26 cellular contexts compared by ENCODE assay signal in genomic region chr17:50076221-50076590, GRCh38.
"Had no signal": no experiment of that assay in that cellular context is flagged by ENCODE, and none has a peak within 500 bp of the region (broad histone marks: within the 10 kb centered on the region; RNA-seq: fewer than 3 reads in every experiment).

No MANE protein-coding gene starts in this region.

- H3K27me3 Mint-ChIP-seq: memory B cell; stimulated activated naive CD8-positive, alpha-beta T cell treated with anti-CD3 and anti-CD28 coated beads, Interleukin-15, Interleukin-2, amounts not matched to agents 100 ng/mL and 50 ng/mL, for 24 hours had no signal

- H3K36me3 ChIP-seq: ovary had no signal

- H3K27me3 ChIP-seq: esophagus squamous epithelium, ovary, thyroid gland, upper lobe of left lung had no signal

- H3K9me3 ChIP-seq: esophagus squamous epithelium, lower lobe of right lung, ovary, psoas muscle, thyroid gland, upper lobe of left lung had no signal

- H3K27ac ChIP-seq: esophagus squamous epithelium, lower lobe of right lung, ovary, psoas muscle, thyroid gland had no signal

- H3K27ac Mint-ChIP-seq: immature natural killer cell; memory B cell; natural killer cell; stimulated activated naive B cell treated with anti-CD40 and anti-IgM and Interleukin-4, amounts not matched to agents 10 μg/mL and 1 μg/mL and 100 μg/mL, for 72 hours; stimulated activated naive CD8-positive, alpha-beta T cell treated with anti-CD3 and anti-CD28 coated beads, Interleukin-15, Interleukin-2, amounts not matched to agents 100 ng/mL and 50 ng/mL, for 24 hours had no signal

- H3K4me3 Mint-ChIP-seq: immature natural killer cell; memory B cell; natural killer cell; neural crest cell; stimulated activated naive B cell treated with anti-CD40 and anti-IgM and Interleukin-4, amounts not matched to agents 10 μg/mL and 1 μg/mL and 100 μg/mL, for 72 hours; stimulated activated naive CD8-positive, alpha-beta T cell treated with anti-CD3 and anti-CD28 coated beads, Interleukin-15, Interleukin-2, amounts not matched to agents 100 ng/mL and 50 ng/mL, for 24 hours had no signal

- H3K36me3 Mint-ChIP-seq: immature natural killer cell, natural killer cell had no signal

- H3K4me1 Mint-ChIP-seq: immature natural killer cell, natural killer cell had no signal

- DNase-seq: dermis blood vessel endothelial cell; effector memory CD4-positive, alpha-beta T cell; erythroblast; esophagus squamous epithelium; foreskin melanocyte; hypothalamus; immature natural killer cell; islet precursor cell; kidney glomerular epithelial cell; left colon; left ventricle myocardium superior; lower lobe of right lung; natural killer cell; occipital lobe; ovary; psoas muscle; stimulated activated CD4-positive, alpha-beta T cell treated with anti-CD3 and anti-CD28 coated beads, Interleukin-15, amount 100 ng/mL, for 24 hours; stimulated activated CD4-positive, alpha-beta T cell treated with anti-CD3 and anti-CD28 coated beads, Interleukin-2, amount 100 ng/mL, for 48 hours; stimulated activated naive B cell treated with anti-CD40 and anti-IgM and Interleukin-4, amounts not matched to agents 10 μg/mL and 1 μg/mL and 100 μg/mL, for 72 hours; thyroid gland had no signal

- H3K4me3 ChIP-seq: coronary artery, esophagus squamous epithelium, lower lobe of right lung, ovary, psoas muscle, skin epidermis, thyroid gland, upper lobe of left lung had no signal

- H3K9me3 Mint-ChIP-seq: immature natural killer cell, memory B cell, natural killer cell, neural crest cell had no signal

- H3K4me1 ChIP-seq: lower lobe of right lung, thyroid gland had no signal
